Comparison of ENCODE assay signal across 10 cellular contexts in genomic region chr3:24128195-24129005, GRCh38.
DNase-seq lines count a peak whose midpoint lies in the region; ATAC-seq, FAIRE-seq and TF ChIP-seq lines count a peak whose summit lies in the region.
"Had no signal": no experiment of that assay in that cellular context is flagged by ENCODE, and none has a peak within 500 bp of the region (broad histone marks: within the 10 kb centered on the region; RNA-seq: fewer than 3 reads in every experiment).

No MANE protein-coding gene starts in this region.

- peak overlapping the region in 1 of 2 donors; percentile 64 for H3K27ac ChIP-seq in lung (ENCODE audit: low read depth in 1 of 2, low read length in 1 of 2)
- H3K27ac ChIP-seq: SJCRH30 had no signal

- ATAC-seq in lung (ENCODE audit: insufficient read depth, low FRiP score) (peak; percentile 31), GM18517 (IDR thresholded peaks at IDR 0.05; ENCODE audit: unreplicated experiment) (no peak), HG02885 (IDR thresholded peaks at IDR 0.05; ENCODE audit: poor library complexity, unreplicated experiment) (no peak)

- H3K27me3 ChIP-seq in MG63 (no peaks in the 10 kb centered on the region), lung (ENCODE audit: control insufficient read depth, insufficient read depth) (no peaks in the 10 kb centered on the region)
- H3K27me3 ChIP-seq: SJCRH30 had no signal

- H3K9me3 ChIP-seq in MG63: no peaks in the 10 kb centered on the region
- no peaks in the 10 kb centered on the region for H3K9me3 ChIP-seq in lung (ENCODE audit: control insufficient read depth in 2 of 2, insufficient read depth in 1 of 2, low read length in 1 of 2)
- H3K9me3 ChIP-seq: SJCRH30 had no signal

- WGBS in lung, 2 donors: 54 to 58% methylated on average over 4 of the region's 4 CpGs

- H3K4me3 ChIP-seq in MG63: no peak overlapping the region
- H3K4me3 ChIP-seq in cardiac fibroblast (replicated peaks in 1 of 2; ENCODE audit: low read depth in 2 of 2, low read length in 2 of 2): no peak overlapping the region
- H3K4me3 ChIP-seq in lung: no peak overlapping the region
- H3K4me3 ChIP-seq: SJCRH30 had no signal

- no peak for FAIRE-seq in frontal cortex (lab: Jason Lieb, UNC)

- TF ChIP-seq CTCF in cardiac fibroblast (IDR thresholded peaks at IDR 0.05; ENCODE audit: low read depth, low read length) (no peak), lung (IDR thresholded peaks at IDR 0.05; ENCODE audit: control extremely low read depth, extremely low read depth) (no peak)

- DNase-seq in AG20443 (ENCODE audit: low spot score) (peak; percentile 68), MG63 (peak; percentile 52), cardiac fibroblast (ENCODE audit: low read depth in 2 of 2) (peak; percentile 54 to 86), lung (ENCODE audit: low spot score) (no peak), frontal cortex (ENCODE audit: low spot score in 2 of 2) (no peak)
- DNase-seq in stimulated activated CD4-positive, alpha-beta T cell treated with anti-CD3 and anti-CD28 coated beads, Interleukin-4, amount 100 ng/mL, for 24 hours: no peak
- DNase-seq: activated CD4-positive, alpha-beta T cell treated with anti-CD3 and anti-CD28 coated beads, Interleukin-2, amount 10 ng/mL, durations not matched to agents 24 days and 14 days; SJCRH30 had no signal

- peaks cover 0 to 4% of the 10 kb centered on the region in 2 donors for H3K4me1 ChIP-seq in lung (ENCODE audit: control insufficient read depth in 2 of 2, insufficient read depth in 2 of 2, low read length in 2 of 2)
- H3K4me1 ChIP-seq: SJCRH30 had no signal

- H3K36me3 ChIP-seq in MG63: no peaks in the 10 kb centered on the region
- peaks cover 2 to 5% of the 10 kb centered on the region in 2 donors for H3K36me3 ChIP-seq in lung (ENCODE audit: control insufficient read depth in 2 of 2, insufficient read depth in 2 of 2, low read length in 2 of 2)
- H3K36me3 ChIP-seq: SJCRH30 had no signal

Comparison
In these comparisons a context has a peak if more than half of its experiments do, and no peak if none do; other contexts are left out.
1. DNase-seq: peak in AG20443 (single experiment), MG63 (single experiment) and cardiac fibroblast (2 of 2); none in lung (single experiment), frontal cortex (0 of 2) and stimulated activated CD4-positive, alpha-beta T cell treated with anti-CD3 and anti-CD28 coated beads, Interleukin-4, amount 100 ng/mL, for 24 hours (single experiment).